ENCODE assay signal across 4 cellular contexts in the genomic region with DNA sequence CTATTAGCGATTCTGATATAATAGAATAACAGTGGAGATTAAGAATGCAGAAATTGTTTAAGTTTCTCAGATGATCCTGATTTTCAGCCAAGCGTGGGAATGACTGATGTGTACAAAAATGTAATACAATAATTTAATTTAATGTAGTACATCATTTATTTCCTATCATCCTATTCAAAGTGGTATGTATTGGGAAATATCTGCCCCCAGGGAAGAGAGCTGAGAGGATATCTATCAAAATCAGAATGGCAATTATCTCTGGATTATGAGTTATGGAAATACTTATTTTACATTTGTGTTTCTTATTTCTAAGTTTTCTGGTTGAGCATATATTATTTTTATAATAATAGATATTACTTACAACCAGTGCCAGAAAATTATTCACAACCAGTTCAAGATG. TPM values are rescaled to one million over a fixed set of nuclear protein-coding genes. Genes with fewer than 3 reads are reported as not detected.
"Had no signal": no experiment of that assay in that cellular context is flagged by ENCODE, and none has a peak within 500 bp of the region (broad histone marks: within the 10 kb centered on the region; RNA-seq: fewer than 3 reads in every experiment).

No MANE protein-coding gene starts in this region.

- ATAC-seq: GM12878 had no signal

- DNase-seq: GDM1, GF-D8 had no signal

- H3K4me3 ChIP-seq: GM12878 had no signal

RNA-seq across cellular contexts. Expression of gene FABP2, which starts 3.9 kb away (rescaled TPM):
- total RNA-seq: G401, GM12878 had no signal
- polyA plus RNA-seq: GM12878 had no signal
